Comparison of ENCODE assay signal across 8 cellular contexts in genomic region chr1:64561993-64562392, GRCh38.
"Had no signal": no experiment of that assay in that cellular context is flagged by ENCODE, and none has a peak within 500 bp of the region (broad histone marks: within the 10 kb centered on the region; RNA-seq: fewer than 3 reads in every experiment).

No MANE protein-coding gene starts in this region.

- DNase-seq: IMR-90, KBM-7, KG1 had no signal

- H3K4me3 Mint-ChIP-seq: IgD-negative memory B cell had no signal

- ATAC-seq: HepG2, K562 had no signal

- H3K27ac ChIP-seq: HL-60, KMS-11 had no signal

- H3K4me3 ChIP-seq: K562 had no signal

- H3K4me1 Mint-ChIP-seq: IgD-negative memory B cell had no signal

- H3K27ac Mint-ChIP-seq: IgD-negative memory B cell had no signal

- H3K9ac ChIP-seq: KMS-11 had no signal
